Comparison of ENCODE assay signal across 11 cellular contexts in the genomic region with DNA sequence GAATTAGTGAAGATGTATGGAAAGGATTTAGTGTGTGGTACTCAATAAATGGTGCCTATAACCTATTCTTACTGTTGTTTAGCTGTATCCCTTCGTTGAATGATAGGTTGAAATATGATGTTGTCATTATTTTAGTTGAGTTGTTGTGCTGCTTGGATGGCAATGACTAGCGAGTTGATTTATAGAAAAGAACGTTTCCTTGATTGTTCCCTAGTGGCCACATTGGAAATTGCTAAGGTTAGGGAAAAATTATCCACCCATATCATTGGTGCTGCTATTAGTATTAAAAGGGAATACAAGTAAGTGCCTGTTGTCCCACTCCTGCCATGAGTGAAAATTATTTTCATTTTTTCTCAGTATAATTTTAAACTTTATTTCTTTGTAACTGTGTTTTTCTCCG. TPM values are rescaled to one million over a fixed set of nuclear protein-coding genes. Genes with fewer than 3 reads are reported as not detected.
DNase-seq lines count a peak whose midpoint lies in the region; ATAC-seq and TF ChIP-seq lines count a peak whose summit lies in the region.
"Had no signal": no experiment of that assay in that cellular context is flagged by ENCODE, and none has a peak within 500 bp of the region (broad histone marks: within the 10 kb centered on the region; RNA-seq: fewer than 3 reads in every experiment).

No MANE protein-coding gene starts in this region.

- TF ChIP-seq CTCF in DND-41 (IDR thresholded peaks at IDR 0.05; ENCODE audit: borderline replicate concordance, extremely low read depth, low read length, poor library complexity, severe bottlenecking) = peak; percentile 56
- peak; percentile 43 to 55 for TF ChIP-seq CTCF in mammary epithelial cell (conservative IDR thresholded peaks at IDR 0.05 in 1 of 2, IDR thresholded peaks at IDR 0.05 in 1 of 2; ENCODE audit: extremely low read depth in 1 of 2, insufficient read depth in 1 of 2, low read depth in 1 of 2, low read length in 2 of 2)
- peak; percentile 52 for TF ChIP-seq CTCF in nephron progenitor cell (IDR thresholded peaks at IDR 0.05)

- H4K20me1 ChIP-seq in DND-41 (ENCODE audit: insufficient read depth, low read length) (peaks cover 11% of the 10 kb centered on the region; the same call in 1 of the 2 replicates), mammary epithelial cell (ENCODE audit: insufficient read depth, low read length) (no peaks in the 10 kb centered on the region)

- no peak for DNase-seq in DND-41
- peak; percentile 18 to 30 for DNase-seq in Kasumi-1 (lab: John Stamatoyannopoulos, UW)
- DNase-seq in mammary epithelial cell = peak; percentile 9
- no peak for DNase-seq in nephron progenitor cell
- DNase-seq in midbrain (lab: John Stamatoyannopoulos, UW) = no peak
- DNase-seq in activated CD8-positive, alpha-beta memory T cell treated with anti-CD3 and anti-CD28 coated beads, Interleukin-2, amount 10 ng/mL, durations not matched to agents 7 days and 5 days = no peak
- no peak for DNase-seq in HK-2 (ENCODE audit: unreplicated experiment)
- DNase-seq in activated T-cell treated with anti-CD3 and anti-CD28 coated beads, Interleukin-2, amount 50 U/mL, for 48 hours = no peak
- DNase-seq: activated B cell treated with CpG ODN at 0.5 μM for 24 hours, left colon, NCI-H1417 treated with DMSO at 0.1 percent for 48 hours had no signal

- H3K27ac ChIP-seq in DND-41 (ENCODE audit: low read length) (no peak overlapping the region), mammary epithelial cell (ENCODE audit: insufficient read depth, low read depth, low read length) (no peak overlapping the region)

- H3K4me3 ChIP-seq in DND-41 (ENCODE audit: low read depth in 1 of 2, low read length in 2 of 2) (no peak overlapping the region), mammary epithelial cell (replicated peaks in 1 of 3; ENCODE audit: insufficient read depth in 1 of 3, low read depth in 2 of 3, low read length in 3 of 3) (no peak overlapping the region)

- H3K9ac ChIP-seq in DND-41 (ENCODE audit: low read depth, low read length) = no peak overlapping the region
- H3K9ac ChIP-seq in mammary epithelial cell (ENCODE audit: insufficient read depth, low read length) = no peak overlapping the region

- H3K79me2 ChIP-seq in DND-41 (ENCODE audit: insufficient read depth, low read length) = peaks cover 12% of the 10 kb centered on the region; the same call in 1 of the 2 replicates
- no peaks in the 10 kb centered on the region for H3K79me2 ChIP-seq in mammary epithelial cell (ENCODE audit: insufficient read depth, low read length)

- WGBS in mammary epithelial cell (ENCODE audit: low coverage, missing lambda C conversion rate) = 63% methylated on average over 4 of the region's 4 CpGs

- H3K27me3 Mint-ChIP-seq in nephron progenitor cell (ENCODE audit: low read depth, poor library complexity) = no peaks in the 10 kb centered on the region
- no peaks in the 10 kb centered on the region for H3K27me3 Mint-ChIP-seq in activated CD8-positive, alpha-beta memory T cell treated with anti-CD3 and anti-CD28 coated beads, Interleukin-2, amount 10 ng/mL, durations not matched to agents 7 days and 5 days
- H3K27me3 Mint-ChIP-seq: activated B cell treated with CpG ODN at 0.5 μM for 24 hours had no signal

- H3K4me1 Mint-ChIP-seq in nephron progenitor cell = peaks cover 35% of the 10 kb centered on the region
- H3K4me1 Mint-ChIP-seq in activated CD8-positive, alpha-beta memory T cell treated with anti-CD3 and anti-CD28 coated beads, Interleukin-2, amount 10 ng/mL, durations not matched to agents 7 days and 5 days = peaks cover 2% of the 10 kb centered on the region

- dilution Hi-C loops in mammary epithelial cell (cut with HindIII; ENCODE audit: low sequenced_read_pairs) = no loop called here

- H3K9me3 ChIP-seq in DND-41 (ENCODE audit: insufficient read depth, low read length, severe bottlenecking) (no peaks in the 10 kb centered on the region), mammary epithelial cell (replicated peaks; ENCODE audit: insufficient read depth, low read length) (no peaks in the 10 kb centered on the region)

- in situ Hi-C loops in mammary epithelial cell (cut with MboI; ENCODE audit: low sequenced_read_pairs in 2 of 2) = no loop called here

- BruUV-seq in mammary epithelial cell (replicated peaks; lab: Mats Ljungman, UMichigan) = no TSS peak

- H3K4me2 ChIP-seq in DND-41 (ENCODE audit: insufficient read depth, low read length) (no peak overlapping the region), mammary epithelial cell (ENCODE audit: insufficient read depth, low read depth, low read length) (no peak overlapping the region)

- no peaks in the 10 kb centered on the region for H3K27me3 ChIP-seq in DND-41 (ENCODE audit: insufficient read depth, low read length, poor library complexity)
- no peaks in the 10 kb centered on the region for H3K27me3 ChIP-seq in mammary epithelial cell (ENCODE audit: insufficient read depth, low read length)

- H3K9me3 Mint-ChIP-seq in nephron progenitor cell = peaks cover 14% of the 10 kb centered on the region
- H3K9me3 Mint-ChIP-seq in activated CD8-positive, alpha-beta memory T cell treated with anti-CD3 and anti-CD28 coated beads, Interleukin-2, amount 10 ng/mL, durations not matched to agents 7 days and 5 days (ENCODE audit: low read depth) = no peaks in the 10 kb centered on the region
- H3K9me3 Mint-ChIP-seq: activated B cell treated with CpG ODN at 0.5 μM for 24 hours had no signal

- no peak overlapping the region for H2AFZ ChIP-seq in DND-41 (ENCODE audit: low read depth, low read length)
- H2AFZ ChIP-seq in mammary epithelial cell (ENCODE audit: low read depth, low read length) = no peak overlapping the region

- H3K4me1 ChIP-seq in DND-41 (ENCODE audit: insufficient read depth, low read length) (no peaks in the 10 kb centered on the region), mammary epithelial cell (ENCODE audit: insufficient read depth, low read length) (no peaks in the 10 kb centered on the region)

- intact Hi-C loops in mammary epithelial cell (cut with micrococcal nuclease) = no loop called here

- H3K36me3 ChIP-seq in DND-41 (ENCODE audit: insufficient read depth, low read length) = peaks cover 72% of the 10 kb centered on the region
- H3K36me3 ChIP-seq in mammary epithelial cell (ENCODE audit: insufficient read depth, low read length) = peaks cover 3% of the 10 kb centered on the region

- CTCF ChIA-PET in mammary epithelial cell (lab: Charles Lee; ENCODE audit: low non-redundant PET) = interaction anchor here (0.6 kb wide), 2 partner anchors 18 to 53 kb away, joined by 3 to 4 read pairs; no protein-coding TSS in a partner anchor
- CTCF ChIA-PET in activated CD8-positive, alpha-beta memory T cell treated with anti-CD3 and anti-CD28 coated beads, Interleukin-2, amount 10 ng/mL, durations not matched to agents 7 days and 5 days (lab: Charles Lee) = interaction anchor here (0.8 to 2.1 kb wide), 2 partner anchors 11 to 13 kb away, joined by 3 to 4 read pairs; no protein-coding TSS in a partner anchor

- peaks cover 59% of the 10 kb centered on the region for H3K36me3 Mint-ChIP-seq in nephron progenitor cell (ENCODE audit: low read depth)
- peaks cover 26% of the 10 kb centered on the region for H3K36me3 Mint-ChIP-seq in activated CD8-positive, alpha-beta memory T cell treated with anti-CD3 and anti-CD28 coated beads, Interleukin-2, amount 10 ng/mL, durations not matched to agents 7 days and 5 days

- no peak for ATAC-seq in DND-41 (ENCODE audit: insufficient read depth, low read depth)
- no peak for ATAC-seq in activated CD8-positive, alpha-beta memory T cell treated with anti-CD3 and anti-CD28 coated beads, Interleukin-2, amount 10 ng/mL, durations not matched to agents 7 days and 5 days
- ATAC-seq: left colon had no signal

- peak overlapping the region; percentile 40 for H3K27ac Mint-ChIP-seq in nephron progenitor cell
- no peak overlapping the region for H3K27ac Mint-ChIP-seq in activated CD8-positive, alpha-beta memory T cell treated with anti-CD3 and anti-CD28 coated beads, Interleukin-2, amount 10 ng/mL, durations not matched to agents 7 days and 5 days
- H3K27ac Mint-ChIP-seq: activated B cell treated with CpG ODN at 0.5 μM for 24 hours had no signal

- H3K4me3 Mint-ChIP-seq in nephron progenitor cell = no peak overlapping the region
- no peak overlapping the region for H3K4me3 Mint-ChIP-seq in activated CD8-positive, alpha-beta memory T cell treated with anti-CD3 and anti-CD28 coated beads, Interleukin-2, amount 10 ng/mL, durations not matched to agents 7 days and 5 days
- H3K4me3 Mint-ChIP-seq: activated B cell treated with CpG ODN at 0.5 μM for 24 hours had no signal

RNA-seq across cellular contexts. Expression of a gene that starts 14.5 kb away (rescaled TPM):
- total RNA-seq in mammary epithelial cell = 10 to 100 TPM; 16.1 to 19.8 TPM
- polyA plus RNA-seq in mammary epithelial cell = 12.2 TPM
- polyA minus RNA-seq in mammary epithelial cell = 31.3 TPM
- total RNA-seq in activated CD8-positive, alpha-beta memory T cell treated with anti-CD3 and anti-CD28 coated beads, Interleukin-2, amount 10 ng/mL, durations not matched to agents 7 days and 5 days = 10 to 100 TPM; 34.9 to 42.0 TPM

Comparison
In these comparisons a context has a peak if more than half of its experiments do, and no peak if none do; other contexts are left out.
1. DNase-seq: peak in Kasumi-1 (2 of 2) and mammary epithelial cell (single experiment); none in DND-41 (single experiment), nephron progenitor cell (single experiment), midbrain (single experiment), activated CD8-positive, alpha-beta memory T cell treated with anti-CD3 and anti-CD28 coated beads, Interleukin-2, amount 10 ng/mL, durations not matched to agents 7 days and 5 days (single experiment), HK-2 (single experiment) and activated T-cell treated with anti-CD3 and anti-CD28 coated beads, Interleukin-2, amount 50 U/mL, for 48 hours (0 of 2).
2. Peak in every context shown above with its lines, with median percentiles within 50 percentile points of each other: CTCF ChIP-seq.